Comparison of ENCODE assay signal across 2 cellular contexts in genomic region chr12:29752121-29752520, GRCh38.
TF ChIP-seq lines count a peak whose summit lies in the region.

No MANE protein-coding gene starts in this region.

TF ChIP-seq in SK-N-SH, 30 proteins besides CTCF, POLR2A, EP300 and RAD21:
- TF ChIP-seq PBX3 (IDR thresholded peaks at IDR 0.05): no peak
- TF ChIP-seq RFX5 (IDR thresholded peaks at IDR 0.05; ENCODE audit: low read length): no peak
TF ChIP-seq in SK-N-SH: peak in this region for 0.

TF ChIP-seq in SK-N-SH treated with all-trans-retinoic acid at 6 μM for 48 hours, 23 proteins besides CTCF, POLR2A, EP300 and RAD21 (continued from another document):
- TF ChIP-seq TSHZ2 (CRISPR knock-in tag; IDR thresholded peaks at IDR 0.05) (no peak), ZFP3 (CRISPR knock-in tag; IDR thresholded peaks at IDR 0.05) (no peak), ARNTL (CRISPR knock-in tag; IDR thresholded peaks at IDR 0.05; ENCODE audit: borderline replicate concordance, low read depth) (no peak), RARB (CRISPR knock-in tag; IDR thresholded peaks at IDR 0.05) (no peak), BACH2 (CRISPR knock-in tag; IDR thresholded peaks at IDR 0.05; ENCODE audit: borderline replicate concordance) (no peak)
- TF ChIP-seq, protein P1, sequence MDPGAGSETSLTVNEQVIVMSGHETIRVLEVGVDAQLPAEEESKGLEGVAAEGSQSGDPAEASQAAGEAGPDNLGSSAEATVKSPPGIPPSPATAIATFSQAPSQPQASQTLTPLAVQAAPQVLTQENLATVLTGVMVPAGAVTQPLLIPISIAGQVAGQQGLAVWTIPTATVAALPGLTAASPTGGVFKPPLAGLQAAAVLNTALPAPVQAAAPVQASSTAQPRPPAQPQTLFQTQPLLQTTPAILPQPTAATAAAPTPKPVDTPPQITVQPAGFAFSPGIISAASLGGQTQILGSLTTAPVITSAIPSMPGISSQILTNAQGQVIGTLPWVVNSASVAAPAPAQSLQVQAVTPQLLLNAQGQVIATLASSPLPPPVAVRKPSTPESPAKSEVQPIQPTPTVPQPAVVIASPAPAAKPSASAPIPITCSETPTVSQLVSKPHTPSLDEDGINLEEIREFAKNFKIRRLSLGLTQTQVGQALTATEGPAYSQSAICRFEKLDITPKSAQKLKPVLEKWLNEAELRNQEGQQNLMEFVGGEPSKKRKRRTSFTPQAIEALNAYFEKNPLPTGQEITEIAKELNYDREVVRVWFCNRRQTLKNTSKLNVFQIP (CRISPR knock-in tag; IDR thresholded peaks at IDR 0.05; ENCODE audit: borderline replicate concordance, low read depth): no peak
